22 cellular contexts compared by ENCODE assay signal in genomic region chr2:239110595-239111048, GRCh38.
DNase-seq lines count a peak whose midpoint lies in the region; ATAC-seq and TF ChIP-seq lines count a peak whose summit lies in the region.
"Had no signal": no experiment of that assay in that cellular context is flagged by ENCODE, and none has a peak within 500 bp of the region (broad histone marks: within the 10 kb centered on the region; RNA-seq: fewer than 3 reads in every experiment).

No MANE protein-coding gene starts in this region.

- no peaks in the 10 kb centered on the region for H3K9me3 ChIP-seq in gastroesophageal sphincter
- H3K9me3 ChIP-seq in aorta (ENCODE audit: control insufficient read depth, low read length), result no peaks in the 10 kb centered on the region
- H3K9me3 ChIP-seq: Caco-2, colonic mucosa, thoracic aorta had no signal

- H3K4me1 ChIP-seq in gastroesophageal sphincter (peaks cover 0 to 55% (median 21%) of the 10 kb centered on the region in 3 donors), rectal smooth muscle tissue (ENCODE audit: control insufficient read depth, insufficient read depth, low read length) (peaks cover 47% of the 10 kb centered on the region), aorta (ENCODE audit: control insufficient read depth in 1 of 2, insufficient read depth in 2 of 2, low read length in 2 of 2) (no peaks in the 10 kb centered on the region)
- H3K4me1 ChIP-seq: Caco-2, foreskin keratinocyte had no signal

- no peak for TF ChIP-seq EP300 in gastroesophageal sphincter (IDR thresholded peaks at IDR 0.05)

- WGBS in gastroesophageal sphincter (ENCODE audit: low coverage in 1 of 2), 2 donors, result 33 to 52% methylated on average over 5 of the region's 14 CpGs
- 83 to 88% methylated on average over 14 of the region's 14 CpGs for WGBS in aorta, 2 donors

- H3K27ac ChIP-seq in angular gyrus (ENCODE audit: low read depth, low read length) (peak overlapping the region; percentile 60), gastroesophageal sphincter (peak overlapping the region in 3 of 4 donors; percentile 79 to 91 (median 81)), rectal smooth muscle tissue (ENCODE audit: low read depth, low read length) (peak overlapping the region; percentile 93), aorta (ENCODE audit: low read depth in 1 of 2, low read length in 2 of 2) (no peak overlapping the region)
- H3K27ac ChIP-seq: colonic mucosa, epithelial cell of prostate, foreskin keratinocyte, GM23248, thoracic aorta had no signal

- peak in 1 of 2 donors; percentile 67 for DNase-seq in aorta
- DNase-seq in stimulated activated CD4-positive, alpha-beta T cell treated with anti-CD3 and anti-CD28 coated beads, Interleukin-12 subunit alpha, Interleukin-12 subunit beta, amount 100 ng/mL, for 4 hours, result no peak
- no peak for DNase-seq in NOMO-1 treated with dmso at 0.1 percent for 144 hours (lab: John Stamatoyannopoulos, UW; ENCODE audit: unreplicated experiment)
- DNase-seq: activated CD4-positive, alpha-beta T cell treated with anti-CD3 and anti-CD28 coated beads for 36 hours; activated effector memory CD4-positive, alpha-beta T cell treated with Interleukin-2 at 50 U/mL for 16 hours; activated T-cell treated with anti-CD3 and anti-CD28 coated beads for 4 hours; Caco-2; colonic mucosa; DMS79; effector CD8-positive, alpha-beta T cell; foreskin keratinocyte; GM23248; naive thymus-derived CD4-positive, alpha-beta T cell; NCI-H446 treated with DMSO at 0.1 percent for 48 hours; NCI-H82; SIG-M5 had no signal

- intact Hi-C loops in aorta (cut with DNase I), result no loop called here

- H3K36me3 ChIP-seq in gastroesophageal sphincter, result peaks cover 0 to 79% of the 10 kb centered on the region in 2 donors
- H3K36me3 ChIP-seq in rectal smooth muscle tissue (ENCODE audit: control insufficient read depth, insufficient read depth, low read length), result peaks cover 13% of the 10 kb centered on the region
- peaks cover 0 to 2% of the 10 kb centered on the region in 2 donors for H3K36me3 ChIP-seq in aorta (ENCODE audit: control insufficient read depth in 1 of 2, insufficient read depth in 2 of 2, low read length in 1 of 2)

- TF ChIP-seq POLR2A in gastroesophageal sphincter (IDR thresholded peaks at IDR 0.05), result no peak

- no peak overlapping the region for H3K4me3 ChIP-seq in gastroesophageal sphincter
- no peak overlapping the region for H3K4me3 ChIP-seq in rectal smooth muscle tissue (ENCODE audit: low read length)
- H3K4me3 ChIP-seq in aorta (ENCODE audit: low read length in 2 of 2), result no peak overlapping the region
- H3K4me3 ChIP-seq: colonic mucosa, GM23248, thoracic aorta had no signal

- H3K27me3 ChIP-seq in gastroesophageal sphincter (no peaks in the 10 kb centered on the region), rectal smooth muscle tissue (ENCODE audit: control insufficient read depth, insufficient read depth, low read length) (no peaks in the 10 kb centered on the region), aorta (ENCODE audit: control insufficient read depth in 1 of 2, insufficient read depth in 2 of 2, low read length in 1 of 2) (no peaks in the 10 kb centered on the region)
- H3K27me3 ChIP-seq: colonic mucosa, foreskin keratinocyte had no signal

- peak in 1 of 4 experiments; percentile 27 for TF ChIP-seq CTCF in gastroesophageal sphincter (IDR thresholded peaks at IDR 0.05)

- ATAC-seq in gastroesophageal sphincter (peak; percentile 85), aorta (ENCODE audit: low FRiP score) (peak; percentile 33), GM19455 (IDR thresholded peaks at IDR 0.05; ENCODE audit: unreplicated experiment) (no peak)
- ATAC-seq: activated CD4-positive, alpha-beta T cell treated with anti-CD3 and anti-CD28 coated beads for 36 hours; foreskin keratinocyte; naive thymus-derived CD4-positive, alpha-beta T cell had no signal

- H3K9ac ChIP-seq in rectal smooth muscle tissue (ENCODE audit: low read length), result no peak overlapping the region
- H3K9ac ChIP-seq: GM23248 had no signal

Comparison
In these comparisons a context has a peak if more than half of its experiments do, and no peak if none do; other contexts are left out.
1. H3K27ac ChIP-seq: peak in angular gyrus (single experiment), gastroesophageal sphincter (3 of 4) and rectal smooth muscle tissue (single experiment); none in aorta (0 of 2).